In the genomic region with DNA sequence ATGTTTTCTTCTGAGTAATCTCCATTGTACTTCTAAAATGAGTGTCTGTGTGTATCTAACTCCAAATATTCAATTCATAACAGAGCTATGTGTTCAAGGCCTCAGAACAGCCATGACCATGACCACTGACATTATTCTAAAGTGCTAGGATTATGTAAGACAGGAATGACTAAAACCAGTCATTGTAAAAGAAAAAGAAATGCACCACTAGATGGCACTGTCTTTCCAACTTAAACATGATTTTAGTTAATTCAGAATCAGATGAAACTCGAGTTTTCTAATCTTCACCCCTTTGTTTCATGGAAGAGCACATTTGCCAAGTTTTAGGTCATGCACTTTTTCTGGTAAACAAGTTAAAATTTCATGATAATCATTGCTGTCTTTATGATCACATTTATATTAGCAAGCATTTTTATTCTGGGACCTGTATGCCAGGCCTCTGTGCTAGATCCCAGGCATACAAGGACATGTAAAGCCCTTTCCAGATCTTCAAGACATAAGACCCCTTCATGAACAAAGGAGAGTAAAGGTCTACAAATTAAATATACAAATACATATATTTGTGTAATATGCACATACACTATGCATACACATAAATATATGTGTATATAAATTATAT, we compare ENCODE assay signal across 9 cellular contexts. TPM values are rescaled to one million over a fixed set of nuclear protein-coding genes. Genes with fewer than 3 reads are reported as not detected.
A peak's percentile ranks its signal among the peaks of the same experiment; 100 is the strongest.
DNase-seq lines count a peak whose midpoint lies in the region; TF ChIP-seq lines count a peak whose summit lies in the region.
"Had no signal": no experiment of that assay in that cellular context is flagged by ENCODE, and none has a peak within 500 bp of the region (broad histone marks: within the 10 kb centered on the region; RNA-seq: fewer than 3 reads in every experiment).

No MANE protein-coding gene starts in this region.

- TF ChIP-seq EP300 in suprapubic skin (IDR thresholded peaks at IDR 0.05) = no peak

- no peak for TF ChIP-seq POLR2A in suprapubic skin (IDR thresholded peaks at IDR 0.05)

- H3K9me3 ChIP-seq in suprapubic skin = no peaks in the 10 kb centered on the region
- H3K9me3 ChIP-seq: BLaER1 had no signal

- TF ChIP-seq CTCF in HFFc6 (IDR thresholded peaks at IDR 0.05) = peak; percentile 92
- peak; percentile 61 for TF ChIP-seq CTCF in MCF 10A (IDR thresholded peaks at IDR 0.05; ENCODE audit: unreplicated experiment)
- peak; percentile 23 for TF ChIP-seq CTCF in kidney epithelial cell (IDR thresholded peaks at IDR 0.05; ENCODE audit: insufficient read depth, low read length, poor library complexity, severe bottlenecking)
- TF ChIP-seq CTCF in suprapubic skin (IDR thresholded peaks at IDR 0.05) = peak; percentile 38 to 63

- H3K4me1 ChIP-seq in suprapubic skin = peaks cover 13% of the 10 kb centered on the region
- H3K4me1 ChIP-seq: BLaER1 had no signal

- POLR2A ChIA-PET in MCF 10A (lab: Yijun Ruan, JAX) = interaction anchor here (1.2 kb wide), 1 partner anchor 387 kb away, joined by 5 read pairs; no protein-coding TSS in a partner anchor

- H3K4me3 ChIP-seq in kidney epithelial cell (ENCODE audit: low read depth, low read length) (no peak overlapping the region), suprapubic skin (no peak overlapping the region)
- H3K4me3 ChIP-seq: BLaER1 had no signal

- intact Hi-C loops in MCF 10A (cut with micrococcal nuclease) = loop anchor here (1.0 to 10.0 kb wide), 6 partner anchors 181 to 587 kb away; no protein-coding TSS in a partner anchor

- no peak overlapping the region for H3K4me3 Mint-ChIP-seq in HFFc6
- H3K4me3 Mint-ChIP-seq in MCF 10A (ENCODE audit: unreplicated experiment) = no peak overlapping the region

- no peaks in the 10 kb centered on the region for H3K9me3 Mint-ChIP-seq in HFFc6
- H3K9me3 Mint-ChIP-seq in MCF 10A (ENCODE audit: unreplicated experiment) = no peaks in the 10 kb centered on the region

- WGBS in suprapubic skin = 0% methylated on average over 1 of the region's 1 CpG

- DNase-seq in NCI-H1436 (lab: John Stamatoyannopoulos, UW) (peak; percentile 41), NCI-H1436 treated with DMSO at 0.1 percent for 48 hours (lab: John Stamatoyannopoulos, UW) (no peak), HFFc6 (peak; percentile 89), NCI-H526 (lab: John Stamatoyannopoulos, UW) (peak; percentile 13 to 87), MCF 10A (ENCODE audit: unreplicated experiment) (peak; percentile 74), kidney epithelial cell (ENCODE audit: low read depth) (no peak), suprapubic skin (ENCODE audit: low spot score in 2 of 2) (no peak)
- no peak for DNase-seq in activated naive CD4-positive, alpha-beta T cell (lab: John Stamatoyannopoulos, UW)

- H3K27me3 Mint-ChIP-seq in HFFc6 (ENCODE audit: insufficient read depth) (no peaks in the 10 kb centered on the region), MCF 10A (ENCODE audit: insufficient read depth, unreplicated experiment) (no peaks in the 10 kb centered on the region)

- H3K27me3 ChIP-seq in kidney epithelial cell (ENCODE audit: control insufficient read depth, insufficient read depth, low read length) (no peaks in the 10 kb centered on the region), suprapubic skin (no peaks in the 10 kb centered on the region)
- H3K27me3 ChIP-seq: BLaER1 had no signal

- no peaks in the 10 kb centered on the region for H3K36me3 Mint-ChIP-seq in HFFc6 (ENCODE audit: low read depth)
- H3K36me3 Mint-ChIP-seq in MCF 10A (ENCODE audit: insufficient read depth, unreplicated experiment) = no peaks in the 10 kb centered on the region

- H3K36me3 ChIP-seq in kidney epithelial cell (ENCODE audit: control insufficient read depth, insufficient read depth, low read length) (no peaks in the 10 kb centered on the region), suprapubic skin (no peaks in the 10 kb centered on the region)
- H3K36me3 ChIP-seq: BLaER1 had no signal

- CTCF ChIA-PET in MCF 10A (lab: Yijun Ruan, JAX) = interaction anchor here (0.6 to 2.5 kb wide), 30 partner anchors 9 to 1414 kb away, joined by 3 to 27 read pairs (median 4); no protein-coding TSS in a partner anchor

- H3K4me1 Mint-ChIP-seq in HFFc6 (ENCODE audit: low read depth) = peaks cover 49% of the 10 kb centered on the region
- no peaks in the 10 kb centered on the region for H3K4me1 Mint-ChIP-seq in MCF 10A (ENCODE audit: insufficient read depth, unreplicated experiment)

- H3K27ac Mint-ChIP-seq in HFFc6 (peak overlapping the region; percentile 24; the same call in 1 of the 2 replicates), MCF 10A (ENCODE audit: low read depth, unreplicated experiment) (no peak overlapping the region)

- H3K27ac ChIP-seq in suprapubic skin = no peak overlapping the region
- H3K27ac ChIP-seq: BLaER1 had no signal

- no TSS peak for BruUV-seq in MCF 10A (replicated peaks; lab: Mats Ljungman, UMichigan)

RNA-seq across cellular contexts. Expression of gene RSU1, which starts 26.1 kb away (rescaled TPM):
- 100 to 1,000 TPM; 182 to 239 (median 205) TPM for total RNA-seq in HFFc6 (2021; fragmentation: NEBNext Ultra II Directional; extraction: Animal tissue kit (Norgen Biotek cat#: 25700))
- total RNA-seq in MCF 10A (2022) (50.5 and 54.4 TPM in 2 replicates), kidney epithelial cell (75.3 and 76.8 TPM in 2 replicates), suprapubic skin (10 to 100 TPM; 41.4 to 58.7 (median 57.4) TPM)

Comparison
In these comparisons a context has a peak if more than half of its experiments do, and no peak if none do; other contexts are left out.
1. DNase-seq: peak in NCI-H1436 (single experiment), HFFc6 (single experiment), NCI-H526 (2 of 2) and MCF 10A (single experiment); none in NCI-H1436 treated with DMSO at 0.1 percent for 48 hours (single experiment), kidney epithelial cell (single experiment), suprapubic skin (0 of 2) and activated naive CD4-positive, alpha-beta T cell (0 of 4).
2. CTCF ChIP-seq: peak in every context shown above with its lines; median percentile 92 in HFFc6; 61 in MCF 10A; 50 in suprapubic skin; 23 in kidney epithelial cell.